In the genomic region with DNA sequence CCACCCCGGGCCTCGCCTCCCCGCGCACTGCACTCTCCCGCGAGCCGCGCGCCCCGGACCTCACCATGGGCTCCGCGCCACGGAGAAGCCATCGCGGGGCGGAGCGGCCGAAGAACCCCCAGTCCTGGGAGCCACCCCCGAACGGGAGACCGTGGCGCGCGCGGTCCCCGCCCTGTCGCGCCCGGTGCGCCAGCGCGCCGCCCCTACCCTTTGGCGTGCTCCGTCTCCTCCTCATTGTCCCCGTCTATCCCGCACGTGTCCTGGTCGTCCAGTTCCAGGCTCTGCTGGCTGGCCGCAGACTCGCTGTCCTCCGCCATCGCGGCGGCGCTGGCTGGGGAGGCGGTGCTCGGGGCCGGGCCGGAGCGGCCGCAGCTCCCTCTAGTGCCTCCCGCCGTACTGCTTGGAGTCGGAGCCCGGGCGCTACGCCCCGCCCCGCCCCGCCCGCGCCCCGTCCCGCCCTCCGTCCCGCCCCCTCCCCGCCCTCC, we compare ENCODE assay signal across 8 cellular contexts. TPM values are rescaled to one million over a fixed set of nuclear protein-coding genes. Genes with fewer than 3 reads are reported as not detected.
DNase-seq lines count a peak whose midpoint lies in the region; ATAC-seq and TF ChIP-seq lines count a peak whose summit lies in the region.

A gene (minus strand): TSS at position 398 of the 485 bp plus-strand sequence. CDS start 81 bp downstream, at position 317.

- ATAC-seq in HG02759 (IDR thresholded peaks at IDR 0.05; ENCODE audit: unreplicated experiment) = peak; percentile 90

- H3K36me3 ChIP-seq in mucosa of stomach (ENCODE audit: control insufficient read depth, insufficient read depth, low read length) (no peaks in the 10 kb centered on the region), vagina (no peaks in the 10 kb centered on the region)

- H3K4me3 ChIP-seq in NB4 (ENCODE audit: low read depth, low read length) (peak within 1 kb of the TSS; percentile 52), epithelial cell of esophagus (ENCODE audit: low read length) (peak within 1 kb of the TSS; percentile 61), mucosa of stomach (ENCODE audit: low read length) (peak within 1 kb of the TSS; percentile 27), vagina (peak within 1 kb of the TSS; percentile 95 to 96)

- H3K4me1 ChIP-seq in mucosa of stomach (ENCODE audit: control insufficient read depth, insufficient read depth, low read length) (peaks cover 16% of the 10 kb centered on the region), vagina (peaks cover 29% of the 10 kb centered on the region)

- peak within 1 kb of the TSS; percentile 73 for H3K9ac ChIP-seq in mucosa of stomach (ENCODE audit: low read length)

- TF ChIP-seq CTCF in NB4 (IDR thresholded peaks at IDR 0.05; ENCODE audit: low read depth, low read length) = no peak
- peak; percentile 28 for TF ChIP-seq CTCF in epithelial cell of esophagus (IDR thresholded peaks at IDR 0.05; ENCODE audit: insufficient read depth, low read depth, low read length, missing control alignments)
- TF ChIP-seq CTCF in vagina (IDR thresholded peaks at IDR 0.05) = peak in 1 of 3 experiments; percentile 31

- peak within 1 kb of the TSS; percentile 92 for H3K27ac ChIP-seq in vagina

- TF ChIP-seq POLR2A in GM15510 (IDR thresholded peaks at IDR 0.05; ENCODE audit: borderline replicate concordance, extremely low read depth, insufficient read length) (peak; percentile 87), NB4 (IDR thresholded peaks at IDR 0.05; ENCODE audit: extremely low read depth, insufficient read length) (peak; percentile 66), vagina (IDR thresholded peaks at IDR 0.05) (peak; percentile 64 to 96)

- H3K9me3 ChIP-seq in mucosa of stomach (ENCODE audit: control insufficient read depth, low read length) (no peaks in the 10 kb centered on the region), vagina (no peaks in the 10 kb centered on the region)

- intact Hi-C loops in T-helper 2 cell treated with Interferon-gamma antibody and Interleukin-4, amounts not matched to agents 100 ng/mL and 5 ng/mL, for 36 hours (cut with micrococcal nuclease) = loop anchor here (1.0 to 5.0 kb wide), 8 partner anchors 27 to 1269 kb away; a partner anchor contains a TSS
- intact Hi-C loops in vagina (cut with DNase I) = no loop called here

- H3K27me3 ChIP-seq in mucosa of stomach (ENCODE audit: control insufficient read depth, insufficient read depth, low read length) (no peaks in the 10 kb centered on the region), vagina (no peaks in the 10 kb centered on the region)

- DNase-seq in AML-193 (lab: John Stamatoyannopoulos, UW) (peak; percentile 75 to 81), NB4 (ENCODE audit: low read depth) (peak; percentile 81), epithelial cell of esophagus (ENCODE audit: low read depth) (no peak), vagina (ENCODE audit: extremely low spot score in 2 of 2) (peak in 1 of 2 donors; percentile 92)

RNA-seq across cellular contexts. Expression of the gene that starts here (rescaled TPM):
- total RNA-seq in T-helper 2 cell treated with Interferon-gamma antibody and Interleukin-4, amounts not matched to agents 100 ng/mL and 5 ng/mL, for 36 hours = 50.1 and 56.2 TPM in 2 replicates
- total RNA-seq in vagina = 15.2 TPM

Comparison
In these comparisons a context has a peak if more than half of its experiments do, and no peak if none do; other contexts are left out.
1. H3K4me3 ChIP-seq: peak in every context shown above with its lines; median percentile 96 in vagina; 61 in epithelial cell of esophagus; 52 in NB4; 27 in mucosa of stomach.